In genomic region chr7:107711301-107711700, GRCh38 we compare ENCODE assay signal across 25 cellular contexts. TPM values are rescaled to one million over a fixed set of nuclear protein-coding genes. Genes with fewer than 3 reads are reported as not detected.
DNase-seq lines count a peak whose midpoint lies in the region; TF ChIP-seq lines count a peak whose summit lies in the region.
"Had no signal": no experiment of that assay in that cellular context is flagged by ENCODE, and none has a peak within 500 bp of the region (broad histone marks: within the 10 kb centered on the region; RNA-seq: fewer than 3 reads in every experiment).

No MANE protein-coding gene starts in this region.

- H3K4me3 ChIP-seq in brain microvascular endothelial cell (ENCODE audit: low read depth, low read length) (no peak overlapping the region), osteoblast (ENCODE audit: insufficient read depth, low read length) (no peak overlapping the region)
- H3K4me3 ChIP-seq: body of pancreas, gastrocnemius medialis had no signal

- H4K20me1 ChIP-seq in osteoblast (ENCODE audit: insufficient read depth, low read length): no peaks in the 10 kb centered on the region

- peaks cover 12% of the 10 kb centered on the region for H3K4me1 ChIP-seq in osteoblast (ENCODE audit: insufficient read depth, low read length)
- H3K4me1 ChIP-seq: body of pancreas, gastrocnemius medialis had no signal

- DNase-seq in AG20443 (ENCODE audit: low spot score): peak; percentile 52
- peak; percentile 73 for DNase-seq in HFFc6
- peak; percentile 73 for DNase-seq in brain microvascular endothelial cell
- peak; percentile 53 for DNase-seq in osteoblast (ENCODE audit: insufficient read length, low spot score, missing footprints)
- DNase-seq in T1000 (lab: John Stamatoyannopoulos, UW): no peak
- DNase-seq in activated T-cell treated with anti-CD3 and anti-CD28 coated beads, Interleukin-2, amount 50 U/mL, for 48 hours: no peak
- no peak for DNase-seq in superior temporal gyrus (ENCODE audit: extremely low spot score)
- DNase-seq: activated CD4-positive, alpha-beta T cell treated with anti-CD3 and anti-CD28 coated beads, Interleukin-2, amount 50 U/mL, for 1 hour; body of pancreas; CD4-positive, alpha-beta memory T cell; DMS 273 treated with DMSO at 0.1 percent for 48 hours; effector CD4-positive, alpha-beta T cell; gastrocnemius medialis; GDM1; GOT3; hippocampal formation; Kasumi-1; midbrain; naive thymus-derived CD8-positive, alpha-beta T cell; NCI-H1048; occipital lobe; small intestine; stimulated activated CD4-positive, alpha-beta T cell treated with anti-CD3 and anti-CD28 coated beads, Interleukin-1b, Interleukin-23, amount 100 ng/mL, for 48 hours had no signal

- no peaks in the 10 kb centered on the region for H3K36me3 Mint-ChIP-seq in HFFc6 (ENCODE audit: low read depth)
- H3K36me3 Mint-ChIP-seq: activated naive CD4-positive, alpha-beta T cell treated with anti-CD3 and anti-CD28 coated beads, Interleukin-2, amount 50 U/mL, for 24 hours; CD4-positive, alpha-beta memory T cell; naive thymus-derived CD8-positive, alpha-beta T cell had no signal

- no peak overlapping the region for H3K4me3 Mint-ChIP-seq in HFFc6
- H3K4me3 Mint-ChIP-seq: activated naive CD4-positive, alpha-beta T cell treated with anti-CD3 and anti-CD28 coated beads, Interleukin-2, amount 50 U/mL, for 24 hours; CD4-positive, alpha-beta memory T cell; naive thymus-derived CD8-positive, alpha-beta T cell; T-helper 2 cell treated with Interferon-gamma antibody and Interleukin-4, amounts not matched to agents 5 μg/mL and 100 μg/mL, for 36 hours had no signal

- peaks cover 29% of the 10 kb centered on the region for H3K4me1 Mint-ChIP-seq in HFFc6 (ENCODE audit: low read depth)
- H3K4me1 Mint-ChIP-seq: activated naive CD4-positive, alpha-beta T cell treated with anti-CD3 and anti-CD28 coated beads, Interleukin-2, amount 50 U/mL, for 24 hours; CD4-positive, alpha-beta memory T cell had no signal

- no peaks in the 10 kb centered on the region; the same call in 1 of the 2 replicates for H3K27me3 Mint-ChIP-seq in HFFc6 (ENCODE audit: insufficient read depth)
- H3K27me3 Mint-ChIP-seq: activated naive CD4-positive, alpha-beta T cell treated with anti-CD3 and anti-CD28 coated beads, Interleukin-2, amount 50 U/mL, for 24 hours had no signal

- no peak overlapping the region for H3K4me2 ChIP-seq in osteoblast (ENCODE audit: insufficient read depth, low read length)

- H3K9me3 ChIP-seq in osteoblast (ENCODE audit: low read depth, low read length): no peaks in the 10 kb centered on the region
- H3K9me3 ChIP-seq: body of pancreas, gastrocnemius medialis had no signal

- no peaks in the 10 kb centered on the region for H3K79me2 ChIP-seq in osteoblast (ENCODE audit: insufficient read depth, low read length)

- H3K27ac Mint-ChIP-seq in HFFc6: no peak overlapping the region
- H3K27ac Mint-ChIP-seq: activated naive CD4-positive, alpha-beta T cell treated with anti-CD3 and anti-CD28 coated beads, Interleukin-2, amount 50 U/mL, for 24 hours; CD4-positive, alpha-beta memory T cell; naive thymus-derived CD8-positive, alpha-beta T cell; T-helper 2 cell treated with Interferon-gamma antibody and Interleukin-4, amounts not matched to agents 5 μg/mL and 100 μg/mL, for 36 hours had no signal

- TF ChIP-seq CTCF in HFFc6 (IDR thresholded peaks at IDR 0.05): no peak
- TF ChIP-seq CTCF in brain microvascular endothelial cell (IDR thresholded peaks at IDR 0.05; ENCODE audit: low read depth, low read length, missing control alignments): no peak
- no peak for TF ChIP-seq CTCF in osteoblast (IDR thresholded peaks at IDR 0.05; ENCODE audit: extremely low read depth, low read depth, low read length)

- no peak overlapping the region for H2AFZ ChIP-seq in osteoblast (ENCODE audit: low read length)

- H3K36me3 ChIP-seq in brain microvascular endothelial cell (replicated peaks) (no peaks in the 10 kb centered on the region), osteoblast (ENCODE audit: insufficient read depth, low read length) (no peaks in the 10 kb centered on the region)
- H3K36me3 ChIP-seq: gastrocnemius medialis had no signal

- H3K27ac ChIP-seq in brain microvascular endothelial cell (no peak overlapping the region), osteoblast (ENCODE audit: low read depth, low read length) (no peak overlapping the region)
- H3K27ac ChIP-seq: body of pancreas, gastrocnemius medialis had no signal

- in situ Hi-C loops in brain microvascular endothelial cell (cut with HindIII; ENCODE audit: low pct_ligation_motif_present, low sequenced_read_pairs): loop anchor here (25.0 kb wide), 1 partner anchor 249 kb away; the partner anchor contains the start of gene GPR22

- H3K27me3 ChIP-seq in brain microvascular endothelial cell (replicated peaks) (no peaks in the 10 kb centered on the region), osteoblast (ENCODE audit: insufficient read depth, low read length) (no peaks in the 10 kb centered on the region)
- H3K27me3 ChIP-seq: body of pancreas, gastrocnemius medialis had no signal

- H3K9me3 Mint-ChIP-seq in HFFc6: no peaks in the 10 kb centered on the region
- H3K9me3 Mint-ChIP-seq: activated naive CD4-positive, alpha-beta T cell treated with anti-CD3 and anti-CD28 coated beads, Interleukin-2, amount 50 U/mL, for 24 hours; CD4-positive, alpha-beta memory T cell; naive thymus-derived CD8-positive, alpha-beta T cell; T-helper 2 cell treated with Interferon-gamma antibody and Interleukin-4, amounts not matched to agents 5 μg/mL and 100 μg/mL, for 36 hours had no signal

RNA-seq across cellular contexts. Expression of gene CBLL1, which starts 32.6 kb away (rescaled TPM):
- 10 to 100 TPM; 20.8 to 25.7 (median 23.5) TPM for total RNA-seq in HFFc6 (2021; fragmentation: NEBNext Ultra II Directional; extraction: Animal tissue kit (Norgen Biotek cat#: 25700))
- 25.7 and 32.7 TPM in 2 replicates for total RNA-seq in osteoblast

RNA-seq across cellular contexts. Expression of gene SLC26A4, which starts 50.7 kb away (rescaled TPM):
- total RNA-seq in HFFc6 (2021; fragmentation: NEBNext Ultra II Directional; extraction: Animal tissue kit (Norgen Biotek cat#: 25700)): under 1 TPM in 5 of 6 experiments, not detected in 1; 0.18 to 0.63 (median 0.21) TPM
- 0.36 and 0.59 TPM in 2 replicates for total RNA-seq in osteoblast
- total RNA-seq: CD4-positive, alpha-beta memory T cell had no signal

Comparison
In these comparisons a context has a peak if more than half of its experiments do, and no peak if none do; other contexts are left out.
1. DNase-seq: peak in AG20443 (single experiment), HFFc6 (single experiment), brain microvascular endothelial cell (single experiment) and osteoblast (single experiment); none in T1000 (single experiment), activated T-cell treated with anti-CD3 and anti-CD28 coated beads, Interleukin-2, amount 50 U/mL, for 48 hours (0 of 2) and superior temporal gyrus (single experiment).